8 cellular contexts compared by ENCODE assay signal in the genomic region with DNA sequence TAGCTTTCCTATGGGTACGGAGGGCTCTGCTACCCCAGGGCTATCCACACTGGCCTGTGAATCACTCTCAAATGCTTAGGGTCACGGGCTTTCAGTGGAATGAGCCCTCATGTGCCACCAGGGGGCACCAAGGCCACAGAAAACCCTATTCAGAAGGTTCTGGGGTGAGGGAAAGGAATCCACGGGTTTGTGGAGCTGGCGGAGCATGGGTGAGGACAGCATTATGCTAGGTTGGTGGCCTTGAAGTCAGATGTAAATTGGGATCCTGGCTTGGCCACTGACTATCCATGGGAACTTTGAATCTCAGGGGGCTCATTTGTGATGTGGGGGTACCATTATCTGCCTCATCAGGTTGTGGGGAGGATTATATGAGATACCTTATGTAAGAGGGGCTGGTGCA. TPM values are rescaled to one million over a fixed set of nuclear protein-coding genes. Genes with fewer than 3 reads are reported as not detected.
A peak's percentile ranks its signal among the peaks of the same experiment; 100 is the strongest.
DNase-seq lines count a peak whose midpoint lies in the region; ATAC-seq, FAIRE-seq and TF ChIP-seq lines count a peak whose summit lies in the region.

No MANE protein-coding gene starts in this region.

- H3K4me3 Mint-ChIP-seq in brain (no peak overlapping the region), immature natural killer cell (no peak overlapping the region)

- peaks cover 10% of the 10 kb centered on the region for H3K4me1 ChIP-seq in A549

- H3K27me3 Mint-ChIP-seq in brain (peaks cover 8% of the 10 kb centered on the region), immature natural killer cell (ENCODE audit: low read depth in 3 of 3) (peaks cover 2 to 6% (median 5%) of the 10 kb centered on the region in 3 donors)

- peak; percentile 91 for ATAC-seq in A549
- ATAC-seq in GM19035 (IDR thresholded peaks at IDR 0.05; ENCODE audit: unreplicated experiment) = no peak

- DNase-seq in A549 (ENCODE audit: low read depth in 1 of 2, low spot score in 1 of 2) = peak; percentile 57 to 63
- DNase-seq in GM13977 (ENCODE audit: low spot score) = peak; percentile 65
- DNase-seq in NCI-H128 (lab: John Stamatoyannopoulos, UW; ENCODE audit: unreplicated experiment) = peak; percentile 6
- DNase-seq in UCSD-AML1 (lab: John Stamatoyannopoulos, UW; ENCODE audit: unreplicated experiment) = peak; percentile 76
- DNase-seq in immature natural killer cell = peak; percentile 23 to 39 (median 26)
- peak; percentile 15 to 42 for DNase-seq in stimulated activated CD4-positive, alpha-beta T cell treated with anti-CD3 and anti-CD28 coated beads, Interleukin-15, amount 100 ng/mL, for 48 hours (ENCODE audit: low read depth in 2 of 2)

- TF ChIP-seq CTCF in A549 (IDR thresholded peaks at IDR 0.05) (peak; percentile 75), GM13977 (IDR thresholded peaks at IDR 0.05; ENCODE audit: extremely low read depth, insufficient read depth, missing control alignments) (peak; percentile 92), brain (conservative IDR thresholded peaks at IDR 0.05) (peak; percentile 80 to 83)

- FAIRE-seq in A549 (lab: Jason Lieb, UNC) = no peak

- no peak overlapping the region for H3K4me3 ChIP-seq in A549

- H3K27ac Mint-ChIP-seq in brain = peak overlapping the region in 2 of 5 experiments; percentile 50 to 88
- peak overlapping the region in 2 of 6 donors; percentile 24 to 27 for H3K27ac Mint-ChIP-seq in immature natural killer cell

- no peak for TF ChIP-seq POLR2A in A549 (IDR thresholded peaks at IDR 0.05; ENCODE audit: low read length)

- POLR2A ChIA-PET in A549 (lab: Yijun Ruan, JAX) = interaction anchor here (1.9 kb wide), 1 partner anchor 83 kb away, joined by 9 read pairs; no protein-coding TSS in a partner anchor

- TF ChIP-seq EP300 in A549 (IDR thresholded peaks at IDR 0.05) = no peak

- TF ChIP-seq RAD21 in A549 (conservative IDR thresholded peaks at IDR 0.05 in 1 of 2, IDR thresholded peaks at IDR 0.05 in 1 of 2) = peak; percentile 82 to 86

- 7% methylated on average over 3 of the region's 4 CpGs for WGBS in A549 (ENCODE audit: missing lambda C conversion rate)

- H3K36me3 Mint-ChIP-seq in brain (peaks cover under 1% of the 10 kb centered on the region), immature natural killer cell (peaks cover 0 to under 1% (median 0%) of the 10 kb centered on the region in 3 donors)

- peak overlapping the region in 1 of 2 experiments; percentile 58; a peak in 1 of 6 replicates for H3K27ac ChIP-seq in A549

- H3K9me3 ChIP-seq in A549 = no peaks in the 10 kb centered on the region

- no peak overlapping the region for H3K4me2 ChIP-seq in A549

- no peaks in the 10 kb centered on the region for H3K9me3 Mint-ChIP-seq in brain
- H3K9me3 Mint-ChIP-seq in immature natural killer cell = no peaks in the 10 kb centered on the region

- in situ Hi-C loops in GM13977 (cut with MboI; ENCODE audit: low pct_unique_long_range_greater_than_20kb, low sequenced_read_pairs, unreplicated experiment) = loop anchor here (5.0 kb wide), 1 partner anchor 50 kb away; no protein-coding TSS in a partner anchor

- CTCF ChIA-PET in A549 (lab: Yijun Ruan, JAX) = interaction anchor here (0.6 to 11.8 kb wide), 39 partner anchors 8 to 325 kb away, joined by 3 to 326 read pairs (median 4); a partner anchor contains a TSS

- H3K4me1 Mint-ChIP-seq in brain = peaks cover 30% of the 10 kb centered on the region
- peaks cover 8 to 13% of the 10 kb centered on the region in 2 donors for H3K4me1 Mint-ChIP-seq in immature natural killer cell

TF ChIP-seq in A549, 52 proteins besides CTCF, POLR2A, EP300 and RAD21:
- no peak for TF ChIP-seq MAZ (IDR thresholded peaks at IDR 0.05; ENCODE audit: borderline replicate concordance, low read depth, low read length)
- TF ChIP-seq SMC3 (IDR thresholded peaks at IDR 0.05) = peak; percentile 93

RNA-seq across cellular contexts. Expression of a gene that starts 5.1 kb away (rescaled TPM):
- polyA plus RNA-seq in A549 (2011; rRNA removed) = 256 and 314 TPM in 2 replicates
- 293 and 304 TPM in 2 replicates for polyA plus RNA-seq in A549 (2012; cell fraction: cytosol; rRNA removed)
- polyA plus RNA-seq in A549 (2012; cell fraction: nucleus; rRNA removed) = 86.8 and 153 TPM in 2 replicates
- 217 to 254 TPM (median 251 TPM) in 3 replicates for polyA plus RNA-seq in A549 (2017; fragmentation: RNase III; extraction: RNeasy Plus Mini Kit Qiagen cat#74134 plus additional on column Dnase treatment)
- 59.2 and 75.3 TPM in 2 replicates for polyA minus RNA-seq in A549 (2011; rRNA and poly(A)+ RNA removed)
- polyA plus RNA-seq in brain (ENCODE audit: insufficient read depth, low read depth, low replicate concordance) = 200 TPM
- 100 to 1,000 TPM; 254 to 387 (median 277) TPM for polyA plus RNA-seq in immature natural killer cell

RNA-seq across cellular contexts. Expression of a gene that starts 21.8 kb away (rescaled TPM):
- polyA plus RNA-seq in A549 (2011; rRNA removed) (176 and 188 TPM in 2 replicates), A549 (2017; fragmentation: RNase III; extraction: RNeasy Plus Mini Kit Qiagen cat#74134 plus additional on column Dnase treatment) (47.2 to 71.8 TPM (median 61.0 TPM) in 3 replicates), brain (ENCODE audit: insufficient read depth, low read depth, low replicate concordance) (2.4 TPM), immature natural killer cell (under 1 TPM in 1 of 3 donors, not detected in 2; 0.80 TPM)
- polyA plus RNA-seq in A549 (2012; cell fraction: cytosol; rRNA removed) = 15.3 and 21.3 TPM in 2 replicates
- polyA plus RNA-seq in A549 (2012; cell fraction: nucleus; rRNA removed) = 7.4 and 12.9 TPM in 2 replicates
- 96.7 and 113 TPM in 2 replicates for polyA minus RNA-seq in A549 (2011; rRNA and poly(A)+ RNA removed)

RNA-seq across cellular contexts. Expression of a gene that starts 38.4 kb away (rescaled TPM):
- polyA plus RNA-seq in A549 (2011; rRNA removed) (not detected in 2 replicates), A549 (2017; fragmentation: RNase III; extraction: RNeasy Plus Mini Kit Qiagen cat#74134 plus additional on column Dnase treatment) (not detected in 3 replicates), brain (ENCODE audit: insufficient read depth, low read depth, low replicate concordance) (1.1 TPM), immature natural killer cell (not detected)
- not detected in 2 replicates for polyA plus RNA-seq in A549 (2012; cell fraction: cytosol; rRNA removed)
- polyA plus RNA-seq in A549 (2012; cell fraction: nucleus; rRNA removed) = not detected in 2 replicates
- polyA minus RNA-seq in A549 (2011; rRNA and poly(A)+ RNA removed) = not detected in 2 replicates

Comparison
In these comparisons a context has a peak if more than half of its experiments do, and no peak if none do; other contexts are left out.
1. DNase-seq: peak in every context shown above with its lines; median percentile 76 in UCSD-AML1; 65 in GM13977; 60 in A549; 28 in stimulated activated CD4-positive, alpha-beta T cell treated with anti-CD3 and anti-CD28 coated beads, Interleukin-15, amount 100 ng/mL, for 48 hours; 26 in immature natural killer cell; 6 in NCI-H128.